Comparison of ENCODE assay signal across 19 cellular contexts in the genomic region with DNA sequence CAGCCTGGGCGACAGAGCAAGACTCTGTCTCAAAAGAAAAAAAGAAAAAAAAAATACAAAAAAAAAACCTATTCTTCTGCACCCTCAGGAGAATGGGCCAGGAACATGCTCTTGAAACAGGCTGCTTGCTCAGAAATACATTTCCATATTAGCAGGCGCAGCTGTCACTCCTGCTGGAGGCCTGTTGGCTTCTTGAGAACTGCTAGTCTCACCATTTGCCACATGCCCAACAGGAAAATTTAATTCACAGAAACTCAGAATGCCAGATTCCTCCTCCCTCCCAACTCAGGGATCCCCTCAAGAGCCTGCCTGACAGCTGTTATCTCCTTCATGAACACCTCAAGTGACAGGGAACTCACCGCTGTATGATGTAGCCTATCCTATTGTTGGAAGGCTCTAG.
DNase-seq lines count a peak whose midpoint lies in the region; ATAC-seq and TF ChIP-seq lines count a peak whose summit lies in the region.
"Had no signal": no experiment of that assay in that cellular context is flagged by ENCODE, and none has a peak within 500 bp of the region (broad histone marks: within the 10 kb centered on the region; RNA-seq: fewer than 3 reads in every experiment).

No MANE protein-coding gene starts in this region.

- no peaks in the 10 kb centered on the region for H3K79me1 ChIP-seq in H9 (ENCODE audit: insufficient read depth, low read depth, low read length, poor library complexity, severe bottlenecking)
- H3K79me1 ChIP-seq in mesendoderm (ENCODE audit: low read length): no peaks in the 10 kb centered on the region

- DNase-seq in DMS 273 (lab: John Stamatoyannopoulos, UW; ENCODE audit: unreplicated experiment) (peak; percentile 93), H9 (no peak), NCI-H524 treated with DMSO at 0.1 percent for 48 hours (lab: John Stamatoyannopoulos, UW) (peak; percentile 96), mesendoderm (peak; percentile 38), foreskin fibroblast (no peak), NCI-H510A (lab: John Stamatoyannopoulos, UW) (no peak)
- DNase-seq: ACHN, AML-193, COR-L47, KBM-7, NCI-H1436, NCI-H2081, NCI-H345, Peyer's patch, Right ventricle myocardium superior had no signal

- no CpG with 5 or more reads among the region's 3 CpGs for WGBS in H9 (ENCODE audit: extremely low coverage, insufficient read length, low lambda C conversion rate)
- WGBS in mesendoderm (ENCODE audit: extremely low coverage, insufficient coverage, low lambda C conversion rate): no CpG with 5 or more reads among the region's 3 CpGs

- H3K27ac ChIP-seq in H9 (ENCODE audit: insufficient read length, low read depth, low read length) (no peak overlapping the region), mesendoderm (ENCODE audit: low read depth, low read length) (no peak overlapping the region)
- H3K27ac ChIP-seq: Peyer's patch had no signal

- H2AFZ ChIP-seq in H9 (ENCODE audit: low read length): no peak overlapping the region

- H3K27me3 Mint-ChIP-seq in H9 (ENCODE audit: low read depth): no peaks in the 10 kb centered on the region; the same call in 1 of the 2 replicates

- H3K23ac ChIP-seq in H9 (ENCODE audit: insufficient read length, low read depth, low read length) (no peak overlapping the region), mesendoderm (ENCODE audit: low read length) (no peak overlapping the region)

- no peak overlapping the region for H3K4me3 Mint-ChIP-seq in H9

- H3K56ac ChIP-seq in H9 (ENCODE audit: insufficient read length, low read depth, low read length) (no peak overlapping the region), mesendoderm (ENCODE audit: low read length) (peak overlapping the region; percentile 13)

- H3K23me2 ChIP-seq in H9 (ENCODE audit: insufficient read length, low read depth, low read length, poor library complexity, severe bottlenecking): no peaks in the 10 kb centered on the region

- H4K91ac ChIP-seq in H9 (ENCODE audit: insufficient read length, low read depth, low read length): no peak overlapping the region

- no peak overlapping the region for H2BK12ac ChIP-seq in H9 (ENCODE audit: insufficient read length, low read depth, low read length)

- no peak overlapping the region for H2AK5ac ChIP-seq in H9 (ENCODE audit: insufficient read length, low read length)
- H2AK5ac ChIP-seq in mesendoderm (ENCODE audit: low read length): no peak overlapping the region

- TF ChIP-seq CTCF in H9 (conservative IDR thresholded peaks at IDR 0.05) (no peak), foreskin fibroblast (IDR thresholded peaks at IDR 0.05; ENCODE audit: low read depth, low read length) (no peak)

- H3K9me3 Mint-ChIP-seq in H9: no peaks in the 10 kb centered on the region; a peak in 2 of 5 replicates

- no peaks in the 10 kb centered on the region for H4K20me1 ChIP-seq in H9 (ENCODE audit: control insufficient read depth, insufficient read depth, insufficient read length)

- H2BK20ac ChIP-seq in H9 (ENCODE audit: low read depth, low read length, poor library complexity, severe bottlenecking): no peak overlapping the region

- no peak overlapping the region for H4K8ac ChIP-seq in H9 (replicated peaks; ENCODE audit: insufficient read length, low read depth, low read length)
- H4K8ac ChIP-seq in mesendoderm (ENCODE audit: low read depth, low read length): no peak overlapping the region

- H4K5ac ChIP-seq in H9 (ENCODE audit: insufficient read length, low read depth, low read length) (no peak overlapping the region), mesendoderm (ENCODE audit: low read length) (no peak overlapping the region)

- no peak overlapping the region for H3K14ac ChIP-seq in H9 (ENCODE audit: insufficient read depth, low read length)

- no peak overlapping the region for H3K4me2 ChIP-seq in H9 (ENCODE audit: insufficient read depth, insufficient read length, low read length)
- H3K4me2 ChIP-seq in mesendoderm (ENCODE audit: low read length): no peak overlapping the region

- ATAC-seq in HG02759 (IDR thresholded peaks at IDR 0.05; ENCODE audit: unreplicated experiment): no peak
- ATAC-seq in HG03520 (IDR thresholded peaks at IDR 0.05; ENCODE audit: unreplicated experiment): no peak
- ATAC-seq: SK-N-SH treated with all-trans-retinoic acid at 6 μM for 48 hours had no signal

- H2BK5ac ChIP-seq in H9 (ENCODE audit: insufficient read length, low read length): no peak overlapping the region
- no peak overlapping the region for H2BK5ac ChIP-seq in mesendoderm (ENCODE audit: low read length)

- H3K18ac ChIP-seq in H9 (ENCODE audit: insufficient read length, low read depth, low read length): no peak overlapping the region
- H3K18ac ChIP-seq in mesendoderm (ENCODE audit: low read length): no peak overlapping the region

- no peaks in the 10 kb centered on the region for H3K9me3 ChIP-seq in H9 (ENCODE audit: control insufficient read depth, low read depth, low read length)
- H3K9me3 ChIP-seq: HAP-1, Peyer's patch had no signal

- H3K9ac ChIP-seq in H9 (ENCODE audit: extremely low read depth, insufficient read length, low read length): no peak overlapping the region
- no peak overlapping the region for H3K9ac ChIP-seq in mesendoderm (ENCODE audit: low read length)

- no peak overlapping the region for H3T11ph ChIP-seq in H9 (ENCODE audit: low read length)

- peaks cover 0 to 2% (median 0%) of the 10 kb centered on the region in 3 experiments; a peak in 4 of 7 replicates for H3K36me3 Mint-ChIP-seq in H9 (ENCODE audit: insufficient read depth in 1 of 3, low read depth in 3 of 3)

- no peak overlapping the region for H2BK15ac ChIP-seq in H9 (ENCODE audit: low read depth, low read length)
- no peak overlapping the region for H2BK15ac ChIP-seq in mesendoderm (replicated peaks; ENCODE audit: low read depth)

- H3K4me1 Mint-ChIP-seq in H9: peaks cover 26 to 28% of the 10 kb centered on the region in 2 experiments

- peaks cover 7% of the 10 kb centered on the region for H3K4me1 ChIP-seq in H9 (ENCODE audit: insufficient read depth, low read length)
- H3K4me1 ChIP-seq in mesendoderm (ENCODE audit: control insufficient read depth, low read depth, low read length): peaks cover 4% of the 10 kb centered on the region
- H3K4me1 ChIP-seq: HAP-1, Peyer's patch had no signal

- H3K4me3 ChIP-seq in mesendoderm (ENCODE audit: low read length) (no peak overlapping the region), foreskin fibroblast (ENCODE audit: low read depth in 1 of 2, low read length in 2 of 2) (no peak overlapping the region)
- H3K4me3 ChIP-seq: HAP-1, Peyer's patch had no signal

- H3K79me2 ChIP-seq in H9 (ENCODE audit: insufficient read depth, low read length) (no peaks in the 10 kb centered on the region), mesendoderm (ENCODE audit: control insufficient read depth, insufficient read depth, low read length) (no peaks in the 10 kb centered on the region)

- H3K27me3 ChIP-seq in H9 (ENCODE audit: insufficient read depth, low read length) (no peaks in the 10 kb centered on the region), mesendoderm (ENCODE audit: insufficient read depth, low read length, poor library complexity) (no peaks in the 10 kb centered on the region)
- H3K27me3 ChIP-seq: Peyer's patch had no signal

- H3K36me3 ChIP-seq in mesendoderm (ENCODE audit: control insufficient read depth, insufficient read depth, low read length): no peaks in the 10 kb centered on the region
- H3K36me3 ChIP-seq: HAP-1, Peyer's patch had no signal

- H2BK120ac ChIP-seq in H9 (ENCODE audit: low read depth, low read length, poor library complexity, severe bottlenecking) (no peak overlapping the region), mesendoderm (ENCODE audit: low read depth, low read length) (no peak overlapping the region)

- H3K4ac ChIP-seq in H9 (ENCODE audit: low read depth, low read length) (no peak overlapping the region), mesendoderm (ENCODE audit: low read depth, low read length) (no peak overlapping the region)

- peak overlapping the region; percentile 27 to 70 (median 57); a peak in 4 of 7 replicates for H3K27ac Mint-ChIP-seq in H9

Comparison
In these comparisons a context has a peak if more than half of its experiments do, and no peak if none do; other contexts are left out.
1. DNase-seq: peak in DMS 273 (single experiment), NCI-H524 treated with DMSO at 0.1 percent for 48 hours (single experiment) and mesendoderm (single experiment); none in H9 (single experiment), foreskin fibroblast (0 of 2) and NCI-H510A (single experiment).